13 cellular contexts compared by ENCODE assay signal in the genomic region with DNA sequence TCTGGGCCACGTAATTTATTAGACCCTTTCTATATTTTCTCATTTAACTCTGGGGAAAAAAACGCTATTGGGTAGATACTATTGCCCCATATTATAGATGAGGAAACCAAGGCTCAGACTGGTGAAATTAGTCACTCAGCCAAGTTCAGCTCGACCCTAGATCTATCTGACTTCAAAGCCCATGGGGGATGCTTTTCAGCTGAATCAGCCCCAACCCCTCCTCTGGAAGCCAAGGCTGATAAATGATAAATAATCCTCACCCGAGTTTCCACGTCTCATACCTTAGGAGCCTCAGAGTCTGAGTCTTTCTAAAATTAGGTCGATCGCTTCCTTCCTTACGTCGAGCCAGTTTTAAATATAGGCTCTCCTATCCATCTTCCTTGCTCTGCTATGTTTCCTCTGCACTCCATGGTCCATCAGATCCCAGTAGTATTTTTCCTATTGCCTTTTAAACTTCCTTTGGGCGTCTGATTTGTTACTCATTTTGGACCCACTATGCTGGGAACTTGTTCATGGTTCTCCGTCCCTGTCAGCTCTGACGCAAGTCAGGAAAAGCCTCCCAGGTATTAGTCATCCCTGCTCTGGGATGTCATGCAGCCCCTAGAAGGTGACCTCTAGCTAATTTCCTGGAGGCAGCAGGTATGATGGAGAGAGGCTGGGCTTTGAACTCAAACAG.
DNase-seq lines count a peak whose midpoint lies in the region; ATAC-seq and TF ChIP-seq lines count a peak whose summit lies in the region.
"Had no signal": no experiment of that assay in that cellular context is flagged by ENCODE, and none has a peak within 500 bp of the region (broad histone marks: within the 10 kb centered on the region; RNA-seq: fewer than 3 reads in every experiment).

No MANE protein-coding gene starts in this region.

- intact Hi-C loops in esophagus squamous epithelium (cut with DNase I), result no loop called here

- ATAC-seq in stimulated activated naive CD8-positive, alpha-beta T cell treated with anti-CD3 and anti-CD28 coated beads, Interleukin-15, amount 100 ng/mL, for 72 hours, result no peak

- peaks cover 0 to 7% of the 10 kb centered on the region in 2 donors for H3K9me3 Mint-ChIP-seq in stimulated activated naive CD8-positive, alpha-beta T cell treated with anti-CD3 and anti-CD28 coated beads, Interleukin-15, amount 100 ng/mL, for 72 hours
- H3K9me3 Mint-ChIP-seq: IgD-negative memory B cell had no signal

- H3K27me3 Mint-ChIP-seq in stimulated activated naive CD8-positive, alpha-beta T cell treated with anti-CD3 and anti-CD28 coated beads, Interleukin-15, amount 100 ng/mL, for 72 hours, result peaks cover 7% of the 10 kb centered on the region
- H3K27me3 Mint-ChIP-seq: IgD-negative memory B cell had no signal

- no peak overlapping the region for H3K27ac Mint-ChIP-seq in stimulated activated naive CD8-positive, alpha-beta T cell treated with anti-CD3 and anti-CD28 coated beads, Interleukin-15, amount 100 ng/mL, for 72 hours
- H3K27ac Mint-ChIP-seq: IgD-negative memory B cell had no signal

- H2AK5ac ChIP-seq in mesenchymal stem cell (ENCODE audit: low read length, severe bottlenecking) (no peak overlapping the region), neuronal stem cell (ENCODE audit: low read depth, low read length) (no peak overlapping the region)

- H3K4ac ChIP-seq in mesenchymal stem cell (ENCODE audit: low read depth in 1 of 2, low read length in 2 of 2) (no peak overlapping the region), neuronal stem cell (ENCODE audit: low read length) (no peak overlapping the region)

- H3K14ac ChIP-seq in mesenchymal stem cell (ENCODE audit: low read length in 2 of 2) (no peak overlapping the region), neuronal stem cell (ENCODE audit: low read length) (no peak overlapping the region)

- H2BK12ac ChIP-seq in mesenchymal stem cell (ENCODE audit: low read length in 2 of 2) (no peak overlapping the region), neuronal stem cell (ENCODE audit: low read length) (no peak overlapping the region)

- peak overlapping the region; percentile 23 for H3K9ac ChIP-seq in mesenchymal stem cell (ENCODE audit: low read length)
- no peak overlapping the region for H3K9ac ChIP-seq in neuronal stem cell (ENCODE audit: low read depth, low read length, poor library complexity)

- H2BK15ac ChIP-seq in mesenchymal stem cell (ENCODE audit: low read depth, poor library complexity, severe bottlenecking) (no peak overlapping the region), neuronal stem cell (ENCODE audit: low read length) (no peak overlapping the region)

- H4K91ac ChIP-seq in mesenchymal stem cell (ENCODE audit: low read length), result no peak overlapping the region
- no peak overlapping the region for H4K91ac ChIP-seq in neuronal stem cell (ENCODE audit: low read depth, low read length, poor library complexity)

- H2BK5ac ChIP-seq in mesenchymal stem cell (ENCODE audit: low read depth, low read length, poor library complexity, severe bottlenecking) (no peak overlapping the region), neuronal stem cell (ENCODE audit: low read length) (no peak overlapping the region)

- WGBS in mesenchymal stem cell, result 44% methylated on average over 12 of the region's 12 CpGs
- WGBS in neuronal stem cell (ENCODE audit: extremely low coverage in 2 of 2, insufficient read length in 2 of 2, insufficient replicate concordance in 1 of 2), 2 donors, result no CpG with 5 or more reads among the region's 12 CpGs
- WGBS in esophagus squamous epithelium, 2 donors, result 48 to 52% methylated on average over 12 of the region's 12 CpGs

- DNase-seq in EH (ENCODE audit: low read depth) (peak; percentile 38), RKO (ENCODE audit: low spot score) (peak; percentile 17), epithelial cell of esophagus (ENCODE audit: low read depth) (peak; percentile 83), mesenchymal stem cell (peak; percentile 80), putamen (ENCODE audit: low spot score) (no peak), neuronal stem cell (ENCODE audit: low spot score) (no peak), esophagus squamous epithelium (lab: John Stamatoyannopoulos, UW) (no peak)
- DNase-seq in stimulated activated naive CD8-positive, alpha-beta T cell treated with anti-CD3 and anti-CD28 coated beads, Interleukin-15, amount 100 ng/mL, for 72 hours, result no peak
- DNase-seq: caudate nucleus, NCI-H526 treated with DMSO at 0.1 percent for 48 hours, RPMI8226, stomach had no signal

- no peak overlapping the region for H3K4me2 ChIP-seq in mesenchymal stem cell (ENCODE audit: low read length, poor library complexity, severe bottlenecking)
- no peak overlapping the region for H3K4me2 ChIP-seq in neuronal stem cell (ENCODE audit: insufficient read depth, low read length, poor library complexity, severe bottlenecking)

- no peak overlapping the region for H3K18ac ChIP-seq in mesenchymal stem cell (ENCODE audit: low read depth in 1 of 2, low read length in 2 of 2)
- H3K18ac ChIP-seq in neuronal stem cell (ENCODE audit: low read length), result no peak overlapping the region

- H3K79me1 ChIP-seq in mesenchymal stem cell (replicated peaks; ENCODE audit: low read length, poor library complexity, severe bottlenecking) (no peaks in the 10 kb centered on the region), neuronal stem cell (ENCODE audit: low read depth, low read length) (no peaks in the 10 kb centered on the region)

- no peak overlapping the region for H2BK120ac ChIP-seq in mesenchymal stem cell (ENCODE audit: low read depth, low read length)
- no peak overlapping the region for H2BK120ac ChIP-seq in neuronal stem cell (ENCODE audit: low read depth, low read length)

- no peak overlapping the region for H2AFZ ChIP-seq in mesenchymal stem cell (ENCODE audit: low read depth, low read length)
- H2AFZ ChIP-seq in neuronal stem cell (ENCODE audit: low read length), result no peak overlapping the region

- TF ChIP-seq CTCF in epithelial cell of esophagus (IDR thresholded peaks at IDR 0.05; ENCODE audit: insufficient read depth, low read depth, low read length, missing control alignments) (no peak), esophagus squamous epithelium (IDR thresholded peaks at IDR 0.05) (no peak)

- H3K23ac ChIP-seq in mesenchymal stem cell (ENCODE audit: low read length in 2 of 2) (no peak overlapping the region), neuronal stem cell (ENCODE audit: low read depth, low read length, poor library complexity) (no peak overlapping the region)

- TF ChIP-seq POLR2A in esophagus squamous epithelium (IDR thresholded peaks at IDR 0.05), result no peak

- H4K8ac ChIP-seq in mesenchymal stem cell (ENCODE audit: low read length) (no peak overlapping the region), neuronal stem cell (ENCODE audit: low read depth, low read length) (no peak overlapping the region)

- no peak overlapping the region for H3K4me3 Mint-ChIP-seq in stimulated activated naive CD8-positive, alpha-beta T cell treated with anti-CD3 and anti-CD28 coated beads, Interleukin-15, amount 100 ng/mL, for 72 hours
- H3K4me3 Mint-ChIP-seq: IgD-negative memory B cell had no signal

- H3K36me3 ChIP-seq in mesenchymal stem cell (ENCODE audit: control insufficient read depth in 1 of 2, insufficient read depth in 2 of 2, low read depth in 1 of 2, low read length in 2 of 2) (no peaks in the 10 kb centered on the region), neuronal stem cell (replicated peaks in 1 of 2; ENCODE audit: control insufficient read depth in 2 of 2, insufficient read depth in 2 of 2, low read length in 2 of 2) (no peaks in the 10 kb centered on the region), esophagus squamous epithelium (no peaks in the 10 kb centered on the region)
- H3K36me3 ChIP-seq: stomach had no signal

- H3K4me3 ChIP-seq in epithelial cell of esophagus (ENCODE audit: low read length) (no peak overlapping the region), mesenchymal stem cell (ENCODE audit: insufficient read depth in 1 of 2, low read depth in 1 of 2, low read length in 2 of 2) (no peak overlapping the region), neuronal stem cell (ENCODE audit: low read length in 2 of 2) (no peak overlapping the region), esophagus squamous epithelium (no peak overlapping the region)
- H3K4me3 ChIP-seq: stomach had no signal

- H3K4me1 ChIP-seq in mesenchymal stem cell (ENCODE audit: control insufficient read depth, insufficient read depth, low read depth, low read length) (no peaks in the 10 kb centered on the region), neuronal stem cell (ENCODE audit: control insufficient read depth in 2 of 2, insufficient read depth in 1 of 2, low read depth in 1 of 2, low read length in 2 of 2) (peaks cover 3 to 11% of the 10 kb centered on the region in 2 donors), esophagus squamous epithelium (peaks cover 0 to 12% (median 11%) of the 10 kb centered on the region in 3 donors)

- H3K9me3 ChIP-seq in mesenchymal stem cell (ENCODE audit: control insufficient read depth, low read length), result no peaks in the 10 kb centered on the region
- no peaks in the 10 kb centered on the region for H3K9me3 ChIP-seq in neuronal stem cell (replicated peaks in 1 of 2; ENCODE audit: control insufficient read depth in 2 of 2, insufficient read depth in 1 of 2, low read depth in 1 of 2, low read length in 2 of 2)
- H3K9me3 ChIP-seq in esophagus squamous epithelium, result no peaks in the 10 kb centered on the region
- H3K9me3 ChIP-seq: stomach had no signal

- H3K27me3 ChIP-seq in mesenchymal stem cell (ENCODE audit: control insufficient read depth in 1 of 2, insufficient read depth in 1 of 2, low read length in 2 of 2) (no peaks in the 10 kb centered on the region), neuronal stem cell (ENCODE audit: control insufficient read depth in 3 of 3, insufficient read depth in 3 of 3, low read depth in 1 of 3, low read length in 3 of 3) (no peaks in the 10 kb centered on the region), esophagus squamous epithelium (no peaks in the 10 kb centered on the region)
- H3K27me3 ChIP-seq: stomach had no signal

- no peak overlapping the region for H3K27ac ChIP-seq in mesenchymal stem cell (ENCODE audit: low read length, poor library complexity, severe bottlenecking)
- no peak overlapping the region for H3K27ac ChIP-seq in neuronal stem cell (replicated peaks; ENCODE audit: low read length)
- H3K27ac ChIP-seq in esophagus squamous epithelium, result no peak overlapping the region

- no peaks in the 10 kb centered on the region for H3K4me1 Mint-ChIP-seq in stimulated activated naive CD8-positive, alpha-beta T cell treated with anti-CD3 and anti-CD28 coated beads, Interleukin-15, amount 100 ng/mL, for 72 hours
- H3K4me1 Mint-ChIP-seq: IgD-negative memory B cell had no signal

Comparison
In these comparisons a context has a peak if more than half of its experiments do, and no peak if none do; other contexts are left out.
1. DNase-seq: peak in EH (single experiment), RKO (single experiment), epithelial cell of esophagus (single experiment) and mesenchymal stem cell (single experiment); none in putamen (single experiment), neuronal stem cell (single experiment), esophagus squamous epithelium (single experiment) and stimulated activated naive CD8-positive, alpha-beta T cell treated with anti-CD3 and anti-CD28 coated beads, Interleukin-15, amount 100 ng/mL, for 72 hours (0 of 2).